Comparison of ENCODE assay signal across 1 cellular context in genomic region chr4:168585168-168586091, GRCh38.
TF ChIP-seq lines count a peak whose summit lies in the region.

No MANE protein-coding gene starts in this region.

TF ChIP-seq in GM23338, 12 proteins besides CTCF, POLR2A, EP300 and RAD21 (continued from another document):
- no peak for TF ChIP-seq REST (IDR thresholded peaks at IDR 0.05; ENCODE audit: unreplicated experiment)
